Comparison of ENCODE assay signal across 11 cellular contexts in the genomic region with DNA sequence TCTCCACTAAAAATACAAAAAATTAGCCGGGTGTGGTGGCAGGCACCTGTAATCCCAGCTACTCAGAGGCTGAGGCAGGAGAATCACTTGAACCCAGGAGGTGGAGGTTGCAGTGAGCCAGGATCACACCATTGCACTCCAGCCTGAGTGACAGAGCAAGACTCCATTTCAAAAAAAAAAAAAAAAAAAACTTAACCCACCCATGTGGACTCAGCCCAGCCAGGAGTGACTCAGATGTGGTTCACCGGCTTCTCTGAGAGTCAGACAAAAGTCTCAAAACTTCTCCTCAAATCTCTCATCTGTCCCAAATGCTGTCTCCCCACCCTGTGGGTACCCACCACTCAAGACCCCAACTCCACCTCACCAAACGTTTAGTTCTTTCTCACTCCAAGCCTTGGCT. TPM values are rescaled to one million over a fixed set of nuclear protein-coding genes. Genes with fewer than 3 reads are reported as not detected.
A peak's percentile ranks its signal among the peaks of the same experiment; 100 is the strongest.
DNase-seq lines count a peak whose midpoint lies in the region; FAIRE-seq and TF ChIP-seq lines count a peak whose summit lies in the region.
"Not testable (repeated sequence)": the region's sequence is repeated elsewhere in the genome, so short reads cannot be mapped to it uniquely, and the experiment has no call there.
"Had no signal": no experiment of that assay in that cellular context is flagged by ENCODE, and none has a peak within 500 bp of the region (broad histone marks: within the 10 kb centered on the region; RNA-seq: fewer than 3 reads in every experiment).

No MANE protein-coding gene starts in this region.

- H3K9me3 ChIP-seq in PC-9 (ENCODE audit: insufficient read depth, low read depth); astrocyte (ENCODE audit: insufficient read depth, low read depth, low read length): not testable (repeated sequence)

- peaks cover 24% of the 10 kb centered on the region; the same call in 1 of the 2 replicates for H3F3A ChIP-seq in PC-9 (ENCODE audit: insufficient read depth, low read depth)

- H3K36me3 Mint-ChIP-seq in astrocyte (ENCODE audit: low read depth, unreplicated experiment); dendritic cell treated with granulocyte-macrophage colony-stimulating factor and Interleukin-4, amounts not matched to agents 40 ng/mL and 50 ng/mL, for 4 days (ENCODE audit: low read depth): not testable (repeated sequence)

- not testable (repeated sequence) for H3K27ac ChIP-seq in PC-9; astrocyte (ENCODE audit: low read depth, low read length)

- not testable (repeated sequence) for H3K27me3 ChIP-seq in PC-9 (ENCODE audit: insufficient read depth, low read depth); astrocyte (ENCODE audit: insufficient read depth, low read length)

- not testable (repeated sequence) for H3K79me2 ChIP-seq in PC-9 (ENCODE audit: low read depth); astrocyte (ENCODE audit: insufficient read depth, low read length)

- not testable (repeated sequence) for H3K4me3 ChIP-seq in PC-9; astrocyte (ENCODE audit: insufficient read depth, low read depth, low read length)

- DNase-seq in AG20443 (ENCODE audit: low spot score) (peak; percentile 75), HT1080 (ENCODE audit: low read depth) (peak; percentile 61), PC-9 (peak; percentile 23 to 53), astrocyte (ENCODE audit: low read depth) (peak; percentile 44), kidney tubule cell (ENCODE audit: low spot score) (peak; percentile 42), urothelium cell line (ENCODE audit: low spot score) (peak; percentile 32)
- peak; percentile 33 for DNase-seq in activated CD4-positive, alpha-beta T cell treated with anti-CD3 and anti-CD28 coated beads for 48 hours

- not testable (repeated sequence) for H3K9ac ChIP-seq in astrocyte (ENCODE audit: low read length)

- not testable (repeated sequence) for H3K9me2 ChIP-seq in PC-9 (ENCODE audit: insufficient read depth)

- H3K4me1 Mint-ChIP-seq in astrocyte (ENCODE audit: low read depth, unreplicated experiment), result not testable (repeated sequence)
- H3K4me1 Mint-ChIP-seq in dendritic cell treated with granulocyte-macrophage colony-stimulating factor and Interleukin-4, amounts not matched to agents 40 ng/mL and 50 ng/mL, for 4 days (ENCODE audit: low read depth), result peaks cover 12% of the 10 kb centered on the region

- not testable (repeated sequence) for H2AFZ ChIP-seq in PC-9
- peak overlapping the region; percentile 43 for H2AFZ ChIP-seq in astrocyte (ENCODE audit: low read depth, low read length)

- H3K9me3 Mint-ChIP-seq in astrocyte (ENCODE audit: unreplicated experiment); dendritic cell treated with granulocyte-macrophage colony-stimulating factor and Interleukin-4, amounts not matched to agents 40 ng/mL and 50 ng/mL, for 4 days: not testable (repeated sequence)

- H3K27me3 Mint-ChIP-seq in astrocyte (ENCODE audit: low read depth, unreplicated experiment), result peaks cover 20% of the 10 kb centered on the region
- peaks cover 42% of the 10 kb centered on the region for H3K27me3 Mint-ChIP-seq in dendritic cell treated with granulocyte-macrophage colony-stimulating factor and Interleukin-4, amounts not matched to agents 40 ng/mL and 50 ng/mL, for 4 days

- intact Hi-C loops in PC-9 (cut with micrococcal nuclease; ENCODE audit: unreplicated experiment); dendritic cell treated with granulocyte-macrophage colony-stimulating factor and Interleukin-4, amounts not matched to agents 40 ng/mL and 50 ng/mL, for 4 days (cut with micrococcal nuclease): not testable (repeated sequence)

- not testable (repeated sequence) for H4K20me1 ChIP-seq in PC-9 (ENCODE audit: insufficient read depth); astrocyte (ENCODE audit: insufficient read depth, low read length)

- peak overlapping the region; percentile 39 for H3K4me2 ChIP-seq in PC-9
- peak overlapping the region; percentile 48 for H3K4me2 ChIP-seq in astrocyte (ENCODE audit: low read length)

- peaks cover 12% of the 10 kb centered on the region for H3K4me1 ChIP-seq in PC-9 (replicated peaks; ENCODE audit: insufficient read depth)
- H3K4me1 ChIP-seq in astrocyte (ENCODE audit: insufficient read depth, low read length), result not testable (repeated sequence)

- H3K27ac Mint-ChIP-seq in astrocyte (ENCODE audit: unreplicated experiment), result peak overlapping the region; percentile 75
- H3K27ac Mint-ChIP-seq in dendritic cell treated with granulocyte-macrophage colony-stimulating factor and Interleukin-4, amounts not matched to agents 40 ng/mL and 50 ng/mL, for 4 days, result peak overlapping the region; percentile 33

- CTCF ChIA-PET in PC-9 (lab: Charles Lee), result interaction anchor here (0.6 kb wide), 1 partner anchor 124 kb away, joined by 5 read pairs; no protein-coding TSS in a partner anchor

- H3K36me3 ChIP-seq in PC-9 (ENCODE audit: low read depth); astrocyte (ENCODE audit: insufficient read depth, low read length): not testable (repeated sequence)

- H3K4me3 Mint-ChIP-seq in astrocyte (ENCODE audit: unreplicated experiment); dendritic cell treated with granulocyte-macrophage colony-stimulating factor and Interleukin-4, amounts not matched to agents 40 ng/mL and 50 ng/mL, for 4 days: not testable (repeated sequence)

- not testable (repeated sequence) for BruUV-seq in PC-9 (replicated peaks; lab: Mats Ljungman, UMichigan)

- TF ChIP-seq CTCF in PC-9 (conservative IDR thresholded peaks at IDR 0.05); astrocyte (IDR thresholded peaks at IDR 0.05; ENCODE audit: insufficient read depth, low read depth, low read length): not testable (repeated sequence)

- POLR2A ChIA-PET in PC-9 (lab: Charles Lee; ENCODE audit: unreplicated experiment), result not testable (repeated sequence)

- not testable (repeated sequence) for FAIRE-seq in astrocyte (lab: Jason Lieb, UNC); urothelium cell line (lab: Jason Lieb, UNC)

RNA-seq across cellular contexts. Expression of a gene that starts 10.9 kb away (rescaled TPM):
- 1.3 and 2.4 TPM in 2 replicates for total RNA-seq in HT1080 (2014; rRNA removed; shearing (Covaris generic))
- 0.53 and 1.2 TPM in 2 replicates for polyA plus RNA-seq in HT1080 (2015; cell fraction: cytosol; rRNA removed)
- 0.20 and 0.90 TPM in 2 replicates for polyA plus RNA-seq in HT1080 (2015; cell fraction: nucleus; rRNA removed)
- total RNA-seq in PC-9 (2021) (4.0 and 4.1 TPM in 2 replicates), astrocyte (6.6 and 7.5 TPM in 2 replicates)

RNA-seq across cellular contexts. Expression of a gene that starts 11.5 kb away (rescaled TPM):
- total RNA-seq in HT1080 (2014; rRNA removed; shearing (Covaris generic)), result 0.13 TPM in 1 of 2 replicates, not detected in the other
- 0.07 and 0.08 TPM in 2 replicates for polyA plus RNA-seq in HT1080 (2015; cell fraction: cytosol; rRNA removed)
- polyA plus RNA-seq in HT1080 (2015; cell fraction: nucleus; rRNA removed), result 0.34 and 0.48 TPM in 2 replicates
- 2.2 and 3.8 TPM in 2 replicates for total RNA-seq in PC-9 (2021)
- 0.64 and 0.70 TPM in 2 replicates for total RNA-seq in astrocyte
- total RNA-seq: mononuclear cell; T-helper 2 cell treated with Interferon-gamma antibody and Interleukin-4, amounts not matched to agents 100 ng/mL and 5 ng/mL, for 36 hours had no signal
- polyA plus RNA-seq: CD14-positive monocyte had no signal

RNA-seq across cellular contexts. Expression of a gene that starts 21.8 kb away (rescaled TPM):
- 17.0 and 23.4 TPM in 2 replicates for total RNA-seq in HT1080 (2014; rRNA removed; shearing (Covaris generic))
- 11.5 and 12.9 TPM in 2 replicates for polyA plus RNA-seq in HT1080 (2015; cell fraction: cytosol; rRNA removed)
- 5.4 and 8.7 TPM in 2 replicates for polyA plus RNA-seq in HT1080 (2015; cell fraction: nucleus; rRNA removed)
- total RNA-seq in PC-9 (2021) (11.2 and 12.1 TPM in 2 replicates), astrocyte (17.7 and 21.8 TPM in 2 replicates)

RNA-seq across cellular contexts. Expression of a gene that starts 41.2 kb away (rescaled TPM):
- total RNA-seq in HT1080 (2014; rRNA removed; shearing (Covaris generic)), result 1.5 and 2.3 TPM in 2 replicates
- polyA plus RNA-seq in HT1080 (2015; cell fraction: cytosol; rRNA removed), result 0.45 and 2.5 TPM in 2 replicates
- 2.1 and 2.8 TPM in 2 replicates for polyA plus RNA-seq in HT1080 (2015; cell fraction: nucleus; rRNA removed)
- 26.1 and 35.8 TPM in 2 replicates for total RNA-seq in PC-9 (2021)
- total RNA-seq in astrocyte, result 0.89 and 2.3 TPM in 2 replicates

RNA-seq across cellular contexts. Expression of a gene that starts 59.5 kb away (rescaled TPM):
- not detected in 2 replicates for total RNA-seq in HT1080 (2014; rRNA removed; shearing (Covaris generic))
- polyA plus RNA-seq in HT1080 (2015; cell fraction: cytosol; rRNA removed), result not detected in 2 replicates
- polyA plus RNA-seq in HT1080 (2015; cell fraction: nucleus; rRNA removed), result 0.15 TPM in 1 of 2 replicates, not detected in the other
- total RNA-seq in PC-9 (2021) (5.6 and 7.3 TPM in 2 replicates), astrocyte (1.3 and 1.7 TPM in 2 replicates)
- polyA plus RNA-seq: CD14-positive monocyte had no signal
